Comparison of ENCODE assay signal across 1 cellular context in genomic region chr5:131534995-131535394, GRCh38.
TF ChIP-seq lines count a peak whose summit lies in the region.

No MANE protein-coding gene starts in this region.

TF ChIP-seq in SK-N-SH, 30 proteins besides CTCF, POLR2A, EP300 and RAD21 (continued from another document):
- no peak for TF ChIP-seq PBX3 (IDR thresholded peaks at IDR 0.05)
- no peak for TF ChIP-seq NFIC (IDR thresholded peaks at IDR 0.05; ENCODE audit: borderline replicate concordance)
- TF ChIP-seq MEF2A (IDR thresholded peaks at IDR 0.05; ENCODE audit: borderline replicate concordance, low read depth): no peak
- TF ChIP-seq RFX5 (IDR thresholded peaks at IDR 0.05; ENCODE audit: low read length): no peak
- no peak for TF ChIP-seq FOSL2 (IDR thresholded peaks at IDR 0.05; ENCODE audit: borderline replicate concordance, low read depth)
- no peak for TF ChIP-seq USF2 (IDR thresholded peaks at IDR 0.05; ENCODE audit: borderline replicate concordance, low read depth, low read length)
- TF ChIP-seq TAF1 (IDR thresholded peaks at IDR 0.05; ENCODE audit: borderline replicate concordance, low read depth, low read length): no peak
- no peak for TF ChIP-seq SIN3A (IDR thresholded peaks at IDR 0.05; ENCODE audit: borderline replicate concordance, low read depth, low read length)
